In genomic region chr17:73338566-73339247, GRCh38 we compare ENCODE assay signal across 12 cellular contexts. TPM values are rescaled to one million over a fixed set of nuclear protein-coding genes. Genes with fewer than 3 reads are reported as not detected.
DNase-seq lines count a peak whose midpoint lies in the region; ATAC-seq and TF ChIP-seq lines count a peak whose summit lies in the region.
"Had no signal": no experiment of that assay in that cellular context is flagged by ENCODE, and none has a peak within 500 bp of the region (broad histone marks: within the 10 kb centered on the region; RNA-seq: fewer than 3 reads in every experiment).

No MANE protein-coding gene starts in this region.

- 82 to 83% methylated on average over 22 of the region's 22 CpGs for WGBS in esophagus, 2 donors
- WGBS in upper lobe of left lung, 2 donors, result 89 to 97% methylated on average over 10 to 21 of the region's 22 CpGs

- H3K4me3 ChIP-seq in WI38 (ENCODE audit: low read depth, low read length) (peak overlapping the region; percentile 48), esophagus (ENCODE audit: low read depth in 1 of 2, low read length in 2 of 2) (no peak overlapping the region), osteoblast (ENCODE audit: insufficient read depth, low read length) (peak overlapping the region; percentile 59), upper lobe of left lung (no peak overlapping the region), SJCRH30 (no peak overlapping the region)

- H3K27ac Mint-ChIP-seq in immature natural killer cell, result no peak overlapping the region
- H3K27ac Mint-ChIP-seq: activated naive CD4-positive, alpha-beta T cell treated with anti-CD3 and anti-CD28 coated beads, Interleukin-2, amount 50 U/mL, for 24 hours; CD4-positive, CD25-positive, alpha-beta regulatory T cell had no signal

- H4K20me1 ChIP-seq in osteoblast (ENCODE audit: insufficient read depth, low read length), result no peaks in the 10 kb centered on the region

- H3K27ac ChIP-seq in esophagus (ENCODE audit: low read depth in 2 of 2, low read length in 1 of 2) (peak overlapping the region; percentile 14 to 34), osteoblast (ENCODE audit: low read depth, low read length) (peak overlapping the region; percentile 60), upper lobe of left lung (peak overlapping the region in 3 of 4 donors; percentile 57 to 68 (median 61)), SJCRH30 (no peak overlapping the region)
- H3K27ac ChIP-seq: parathyroid adenoma, WERI-Rb-1 had no signal

- no peaks in the 10 kb centered on the region for H3K9me3 Mint-ChIP-seq in immature natural killer cell
- H3K9me3 Mint-ChIP-seq: activated naive CD4-positive, alpha-beta T cell treated with anti-CD3 and anti-CD28 coated beads, Interleukin-2, amount 50 U/mL, for 24 hours; CD4-positive, CD25-positive, alpha-beta regulatory T cell had no signal

- TF ChIP-seq CTCF in WI38 (IDR thresholded peaks at IDR 0.05; ENCODE audit: low read depth, low read length) (no peak), osteoblast (IDR thresholded peaks at IDR 0.05; ENCODE audit: extremely low read depth, low read depth, low read length) (no peak), upper lobe of left lung (IDR thresholded peaks at IDR 0.05) (no peak)

- no peaks in the 10 kb centered on the region for H3K4me1 Mint-ChIP-seq in immature natural killer cell
- H3K4me1 Mint-ChIP-seq: activated naive CD4-positive, alpha-beta T cell treated with anti-CD3 and anti-CD28 coated beads, Interleukin-2, amount 50 U/mL, for 24 hours; CD4-positive, CD25-positive, alpha-beta regulatory T cell had no signal

- H3K27me3 ChIP-seq in esophagus (ENCODE audit: control insufficient read depth in 1 of 2, insufficient read depth in 2 of 2, low read length in 2 of 2) (no peaks in the 10 kb centered on the region), osteoblast (ENCODE audit: insufficient read depth, low read length) (no peaks in the 10 kb centered on the region), upper lobe of left lung (no peaks in the 10 kb centered on the region), SJCRH30 (no peaks in the 10 kb centered on the region)

- no peaks in the 10 kb centered on the region for H3K79me2 ChIP-seq in osteoblast (ENCODE audit: insufficient read depth, low read length)
- H3K79me2 ChIP-seq: parathyroid adenoma had no signal

- ATAC-seq in upper lobe of left lung (ENCODE audit: low FRiP score in 2 of 2) (no peak), GM18861 (IDR thresholded peaks at IDR 0.05; ENCODE audit: unreplicated experiment) (no peak)

- peak overlapping the region; percentile 74 for H3K4me2 ChIP-seq in osteoblast (ENCODE audit: insufficient read depth, low read length)

- H3K4me1 ChIP-seq in esophagus (ENCODE audit: control insufficient read depth in 2 of 2, insufficient read depth in 2 of 2, low read length in 1 of 2) (peaks cover 0 to 29% of the 10 kb centered on the region in 2 donors), osteoblast (ENCODE audit: insufficient read depth, low read length) (peaks cover 47% of the 10 kb centered on the region), upper lobe of left lung (peaks cover 14 to 26% (median 24%) of the 10 kb centered on the region in 4 donors), SJCRH30 (peaks cover 21% of the 10 kb centered on the region)

- no peak overlapping the region for H3K4me3 Mint-ChIP-seq in immature natural killer cell
- H3K4me3 Mint-ChIP-seq: activated naive CD4-positive, alpha-beta T cell treated with anti-CD3 and anti-CD28 coated beads, Interleukin-2, amount 50 U/mL, for 24 hours; CD4-positive, CD25-positive, alpha-beta regulatory T cell had no signal

- DNase-seq in osteoblast (ENCODE audit: insufficient read length, low spot score, missing footprints) (no peak), upper lobe of left lung (peak in 1 of 2 donors; percentile 56), immature natural killer cell (no peak), SJCRH30 (no peak)
- DNase-seq: CD4-positive, CD25-positive, alpha-beta regulatory T cell; mesendoderm; WERI-Rb-1 had no signal

- no peak for TF ChIP-seq POLR2A in upper lobe of left lung (IDR thresholded peaks at IDR 0.05)

- no peaks in the 10 kb centered on the region for H3K36me3 Mint-ChIP-seq in immature natural killer cell
- H3K36me3 Mint-ChIP-seq: activated naive CD4-positive, alpha-beta T cell treated with anti-CD3 and anti-CD28 coated beads, Interleukin-2, amount 50 U/mL, for 24 hours; CD4-positive, CD25-positive, alpha-beta regulatory T cell had no signal

- no peaks in the 10 kb centered on the region for H3K36me3 ChIP-seq in esophagus (ENCODE audit: control insufficient read depth in 2 of 2, insufficient read depth in 2 of 2, low read length in 1 of 2)
- H3K36me3 ChIP-seq in osteoblast (ENCODE audit: insufficient read depth, low read length), result no peaks in the 10 kb centered on the region
- H3K36me3 ChIP-seq in upper lobe of left lung, result no peaks in the 10 kb centered on the region
- no peaks in the 10 kb centered on the region for H3K36me3 ChIP-seq in SJCRH30

- H3K9me3 ChIP-seq in esophagus (ENCODE audit: control insufficient read depth in 2 of 2, insufficient read depth in 1 of 2, low read depth in 1 of 2, low read length in 1 of 2) (no peaks in the 10 kb centered on the region), osteoblast (ENCODE audit: low read depth, low read length) (no peaks in the 10 kb centered on the region), upper lobe of left lung (no peaks in the 10 kb centered on the region), SJCRH30 (replicated peaks) (no peaks in the 10 kb centered on the region)

- no peak for TF ChIP-seq EP300 in upper lobe of left lung (IDR thresholded peaks at IDR 0.05)

- H3K27me3 Mint-ChIP-seq in immature natural killer cell (ENCODE audit: low read depth in 3 of 3), result peaks cover 0 to 2% (median 0%) of the 10 kb centered on the region in 3 donors
- H3K27me3 Mint-ChIP-seq: activated naive CD4-positive, alpha-beta T cell treated with anti-CD3 and anti-CD28 coated beads, Interleukin-2, amount 50 U/mL, for 24 hours; CD4-positive, CD25-positive, alpha-beta regulatory T cell had no signal

- H2AFZ ChIP-seq in osteoblast (ENCODE audit: low read length), result peak overlapping the region; percentile 81
- H2AFZ ChIP-seq: parathyroid adenoma had no signal

RNA-seq across cellular contexts. Expression of gene CDC42EP4, which starts 26.9 kb away (rescaled TPM):
- polyA plus RNA-seq in esophagus, result 10 to 100 TPM; 15.7 to 20.0 TPM
- 13.8 and 16.3 TPM in 2 replicates for total RNA-seq in osteoblast
- total RNA-seq in upper lobe of left lung, result 10 to 100 TPM; 28.3 to 65.7 (median 52.9) TPM
- polyA plus RNA-seq in immature natural killer cell, result under 1 TPM in 2 of 3 donors, not detected in 1; 0.26 to 0.41 TPM
- total RNA-seq in SJCRH30 (2014; rRNA removed; shearing (Covaris generic)), result 21.7 and 22.2 TPM in 2 replicates

Comparison
In these comparisons a context has a peak if more than half of its experiments do, and no peak if none do; other contexts are left out.
1. H3K4me3 ChIP-seq: peak in WI38 (single experiment) and osteoblast (single experiment); none in esophagus (0 of 2), upper lobe of left lung (0 of 4) and SJCRH30 (single experiment).